In genomic region chr6:33993653-33994052, GRCh38 we compare ENCODE assay signal across 1 cellular context.
TF ChIP-seq lines count a peak whose summit lies in the region.

No MANE protein-coding gene starts in this region.

TF ChIP-seq in GM23338, 12 proteins besides CTCF, POLR2A, EP300 and RAD21 (continued from another document):
- TF ChIP-seq ZNF462 (CRISPR knock-in tag; IDR thresholded peaks at IDR 0.05), result no peak
- no peak for TF ChIP-seq ZNF331 (CRISPR knock-in tag; IDR thresholded peaks at IDR 0.05; ENCODE audit: low read depth)
- no peak for TF ChIP-seq JUNB (IDR thresholded peaks at IDR 0.05; ENCODE audit: unreplicated experiment)
- no peak for TF ChIP-seq NANOG (IDR thresholded peaks at IDR 0.05; ENCODE audit: borderline replicate concordance)
- no peak for TF ChIP-seq ETS1 (IDR thresholded peaks at IDR 0.05)
- no peak for TF ChIP-seq STAT1 (IDR thresholded peaks at IDR 0.05; ENCODE audit: unreplicated experiment)
- TF ChIP-seq ZNF114 (CRISPR knock-in tag; IDR thresholded peaks at IDR 0.05), result no peak
- TF ChIP-seq EZH2 (IDR thresholded peaks at IDR 0.05; ENCODE audit: low read depth, unreplicated experiment), result no peak
- TF ChIP-seq CREB1 (CRISPR knock-in tag; IDR thresholded peaks at IDR 0.05; ENCODE audit: low read depth), result no peak
- no peak for TF ChIP-seq EZH2phosphoT487 (IDR thresholded peaks at IDR 0.05; ENCODE audit: unreplicated experiment)
- no peak for TF ChIP-seq POLR2AphosphoS5 (IDR thresholded peaks at IDR 0.05; ENCODE audit: low read depth)
